33 cellular contexts compared by ENCODE assay signal in the genomic region with DNA sequence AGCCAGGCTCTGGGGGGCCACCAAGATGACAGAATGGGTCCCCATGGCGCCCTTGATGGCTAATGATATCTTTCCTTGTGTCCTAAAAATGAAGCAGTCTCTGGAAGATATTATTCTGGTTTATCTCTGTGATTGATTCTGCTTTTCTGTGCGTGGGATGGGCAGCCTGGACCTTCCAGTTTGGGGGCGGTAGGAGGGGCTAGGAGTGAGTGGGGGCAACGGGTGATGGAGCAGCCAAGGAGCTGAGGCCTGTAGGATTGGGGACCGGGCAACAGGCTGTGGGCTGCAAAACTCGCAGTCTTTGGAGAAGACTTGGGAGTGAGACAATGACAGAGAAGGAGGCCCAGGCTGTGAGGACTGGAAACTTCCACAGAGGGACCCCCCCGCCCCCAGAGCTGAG. TPM values are rescaled to one million over a fixed set of nuclear protein-coding genes. Genes with fewer than 3 reads are reported as not detected.
"Had no signal": no experiment of that assay in that cellular context is flagged by ENCODE, and none has a peak within 500 bp of the region (broad histone marks: within the 10 kb centered on the region; RNA-seq: fewer than 3 reads in every experiment).

No MANE protein-coding gene starts in this region.

- H3K4me3 Mint-ChIP-seq: activated CD4-positive, alpha-beta memory T cell treated with anti-CD3 and anti-CD28 coated beads, Interleukin-2, amount 10 ng/mL, durations not matched to agents 7 days and 5 days; activated naive CD8-positive, alpha-beta T cell treated with anti-CD3 and anti-CD28 coated beads for 36 hours; activated T-cell treated with anti-CD3 and anti-CD28 coated beads, Interleukin-2, amount 50 U/mL, for 72 hours; activated T-helper 17 cell treated with anti-CD3 and anti-CD28 coated beads, Interleukin-2, amount 50 U/mL, for 72 hours had no signal

- H3K9me3 Mint-ChIP-seq: activated CD4-positive, alpha-beta memory T cell treated with anti-CD3 and anti-CD28 coated beads, Interleukin-2, amount 10 ng/mL, durations not matched to agents 7 days and 5 days; activated naive CD8-positive, alpha-beta T cell treated with anti-CD3 and anti-CD28 coated beads for 36 hours; activated T-cell treated with anti-CD3 and anti-CD28 coated beads, Interleukin-2, amount 50 U/mL, for 72 hours; activated T-helper 17 cell treated with anti-CD3 and anti-CD28 coated beads, Interleukin-2, amount 50 U/mL, for 72 hours had no signal

- H3K4me3 ChIP-seq: ascending aorta, MG63, SJSA1 had no signal

- H3K4me1 Mint-ChIP-seq: activated naive CD8-positive, alpha-beta T cell treated with anti-CD3 and anti-CD28 coated beads for 36 hours; activated T-helper 17 cell treated with anti-CD3 and anti-CD28 coated beads, Interleukin-2, amount 50 U/mL, for 72 hours had no signal

- H3K27me3 ChIP-seq: ascending aorta, MG63, SJSA1 had no signal

- H3K9me3 ChIP-seq: ascending aorta, MG63, SJSA1 had no signal

- H3K27ac ChIP-seq: ascending aorta, SJSA1, WERI-Rb-1 had no signal

- H3K36me3 ChIP-seq: ascending aorta, MG63, SJSA1, WERI-Rb-1 had no signal

- H3K27ac Mint-ChIP-seq: activated CD4-positive, alpha-beta memory T cell treated with anti-CD3 and anti-CD28 coated beads, Interleukin-2, amount 10 ng/mL, durations not matched to agents 7 days and 5 days; activated naive CD8-positive, alpha-beta T cell treated with anti-CD3 and anti-CD28 coated beads for 36 hours; activated T-cell treated with anti-CD3 and anti-CD28 coated beads, Interleukin-2, amount 50 U/mL, for 72 hours; activated T-helper 17 cell treated with anti-CD3 and anti-CD28 coated beads, Interleukin-2, amount 50 U/mL, for 72 hours had no signal

- ATAC-seq: activated T-cell treated with anti-CD3 and anti-CD28 coated beads, Interleukin-2, amount 50 U/mL, for 72 hours; activated T-helper 17 cell treated with anti-CD3 and anti-CD28 coated beads, Interleukin-2, amount 50 U/mL, for 72 hours; Panc1 had no signal

- H3K36me3 Mint-ChIP-seq: activated naive CD8-positive, alpha-beta T cell treated with anti-CD3 and anti-CD28 coated beads for 36 hours had no signal

- DNase-seq: activated CD4-positive, alpha-beta memory T cell treated with anti-CD3 and anti-CD28 coated beads, Interleukin-2, amount 10 ng/mL, durations not matched to agents 7 days and 5 days; activated CD4-positive, alpha-beta T cell treated with anti-CD3 and anti-CD28 coated beads for 1 hour; activated CD4-positive, alpha-beta T cell treated with anti-CD3 and anti-CD28 coated beads for 48 hours; activated CD4-positive, CD25-positive, alpha-beta regulatory T cell; activated CD8-positive, alpha-beta memory T cell treated with anti-CD3 and anti-CD28 coated beads for 24 hours; activated effector memory CD4-positive, alpha-beta T cell treated with anti-CD3 and anti-CD28 coated beads, Interleukin-2, amount 50 U/mL, for 16 hours; activated naive CD4-positive, alpha-beta T cell; activated naive CD4-positive, alpha-beta T cell treated with anti-CD3 and anti-CD28 coated beads, Interleukin-2, amount 50 U/mL, for 16 hours; activated naive CD8-positive, alpha-beta T cell treated with anti-CD3 and anti-CD28 coated beads for 36 hours; activated T-cell treated with anti-CD3 and anti-CD28 coated beads, Interleukin-2, amount 50 U/mL, for 1 hour; activated T-cell treated with anti-CD3 and anti-CD28 coated beads, Interleukin-2, amount 50 U/mL, for 72 hours; amygdala; Karpas-422; KBM-7; MG63; NCI-H1048; NCI-H1105 treated with DMSO at 0.1 percent for 48 hours; NCI-H1436; NCI-H1694; NCI-H1930; NCI-H2081 treated with DMSO at 0.1 percent for 48 hours; NCI-H345; NCI-H524 treated with DMSO at 0.1 percent for 48 hours; SHP77; T1000 had no signal

RNA-seq across cellular contexts. Expression of a gene that starts 8.8 kb away (rescaled TPM):
- total RNA-seq: activated CD4-positive, alpha-beta memory T cell treated with anti-CD3 and anti-CD28 coated beads, Interleukin-2, amount 10 ng/mL, durations not matched to agents 7 days and 5 days; RPMI7951 had no signal

RNA-seq across cellular contexts. Expression of a gene that starts 53.3 kb away (rescaled TPM):
- total RNA-seq: activated CD4-positive, alpha-beta memory T cell treated with anti-CD3 and anti-CD28 coated beads, Interleukin-2, amount 10 ng/mL, durations not matched to agents 7 days and 5 days; activated naive CD8-positive, alpha-beta T cell treated with anti-CD3 and anti-CD28 coated beads for 36 hours; activated T-helper 17 cell treated with anti-CD3 and anti-CD28 coated beads, Interleukin-2, amount 50 U/mL, for 72 hours; ascending aorta; RPMI7951; SJSA1; T-helper 1 cell treated with Interleukin-12 subunit alpha and Interleukin-12 subunit beta and Interleukin-4 antibody, amounts not matched to agents 30 ng/mL and 1 ng/mL, for 36 hours; T-helper 2 cell treated with Interferon-gamma antibody and Interleukin-4, amounts not matched to agents 100 ng/mL and 5 ng/mL, for 36 hours had no signal
